In genomic region chr19:4115050-4115817, GRCh38 we compare ENCODE assay signal across 9 cellular contexts. TPM values are rescaled to one million over a fixed set of nuclear protein-coding genes. Genes with fewer than 3 reads are reported as not detected.
A peak's percentile ranks its signal among the peaks of the same experiment; 100 is the strongest.
DNase-seq lines count a peak whose midpoint lies in the region; ATAC-seq and TF ChIP-seq lines count a peak whose summit lies in the region.
"Had no signal": no experiment of that assay in that cellular context is flagged by ENCODE, and none has a peak within 500 bp of the region (broad histone marks: within the 10 kb centered on the region; RNA-seq: fewer than 3 reads in every experiment).

No MANE protein-coding gene starts in this region.

- peak; percentile 46 for DNase-seq in T-helper 22 cell (ENCODE audit: low read depth)
- DNase-seq in dorsolateral prefrontal cortex = peak; percentile 29 to 89 (median 78)
- DNase-seq in stimulated activated CD8-positive, alpha-beta memory T cell treated with anti-CD3 and anti-CD28 coated beads, Interleukin-2, amount 100 ng/mL, for 1 hour (ENCODE audit: low read depth in 2 of 2) = peak; percentile 34 to 43
- no peak for DNase-seq in NCI-H748 treated with DMSO at 0.1 percent for 48 hours (lab: John Stamatoyannopoulos, UW)
- no peak for DNase-seq in breast epithelium (ENCODE audit: low spot score in 2 of 2)
- no peak for DNase-seq in endothelial cell (ENCODE audit: low spot score)

- no peaks in the 10 kb centered on the region for H3K4me1 ChIP-seq in breast epithelium
- H3K4me1 ChIP-seq: parathyroid adenoma had no signal

- no peak overlapping the region for H3K4me3 Mint-ChIP-seq in endothelial cell (ENCODE audit: unreplicated experiment)

- H3K27me3 Mint-ChIP-seq in endothelial cell (ENCODE audit: unreplicated experiment) = peaks cover 10% of the 10 kb centered on the region

- no peak overlapping the region for H3K27ac Mint-ChIP-seq in endothelial cell (ENCODE audit: unreplicated experiment)

- H3K36me3 Mint-ChIP-seq in endothelial cell (ENCODE audit: low read depth, unreplicated experiment) = peaks cover 30% of the 10 kb centered on the region

- ATAC-seq in HG02759 (IDR thresholded peaks at IDR 0.05; ENCODE audit: unreplicated experiment) = peak; percentile 73

- H3K27me3 ChIP-seq in dorsolateral prefrontal cortex (no peaks in the 10 kb centered on the region), breast epithelium (no peaks in the 10 kb centered on the region)

- TF ChIP-seq CTCF in GM12872 (IDR thresholded peaks at IDR 0.05; ENCODE audit: insufficient read depth, low read depth, low read length) (peak; percentile 28; the same call in 2 of the 3 replicates), dorsolateral prefrontal cortex (IDR thresholded peaks at IDR 0.05 in 54 of 56, conservative IDR thresholded peaks at IDR 0.05 in 2 of 56; ENCODE audit: low read depth in 1 of 56, partially characterized antibody in 56 of 56) (no peak), breast epithelium (IDR thresholded peaks at IDR 0.05) (no peak), endothelial cell (IDR thresholded peaks at IDR 0.05; ENCODE audit: unreplicated experiment) (no peak)

- TF ChIP-seq POLR2A in breast epithelium (IDR thresholded peaks at IDR 0.05) = no peak

- H3K9me3 Mint-ChIP-seq in endothelial cell (ENCODE audit: unreplicated experiment) = no peaks in the 10 kb centered on the region

- H3K4me1 Mint-ChIP-seq in endothelial cell (ENCODE audit: unreplicated experiment) = no peaks in the 10 kb centered on the region

- intact Hi-C loops in dorsolateral prefrontal cortex (cut with DNase I) (no loop called here), breast epithelium (cut with DNase I; ENCODE audit: low total_unique reads) (no loop called here)

- H3K4me3 ChIP-seq in dorsolateral prefrontal cortex = peak overlapping the region in 19 of 59 donors; percentile 5 to 41 (median 23)
- no peak overlapping the region for H3K4me3 ChIP-seq in breast epithelium

- no peaks in the 10 kb centered on the region for H3K9me3 ChIP-seq in breast epithelium

- no peaks in the 10 kb centered on the region for H3K36me3 ChIP-seq in breast epithelium

- peak overlapping the region in 58 of 59 donors; percentile 45 to 96 (median 83) for H3K27ac ChIP-seq in dorsolateral prefrontal cortex
- no peak overlapping the region for H3K27ac ChIP-seq in breast epithelium
- H3K27ac ChIP-seq: parathyroid adenoma had no signal

RNA-seq across cellular contexts. Expression of gene MAP2K2, which starts 8.7 kb away (rescaled TPM):
- total RNA-seq in dorsolateral prefrontal cortex (100 to 1,000 TPM; 118 to 197 (median 143) TPM), breast epithelium (10 to 100 TPM; 50.8 to 72.8 (median 64.5) TPM), endothelial cell (ENCODE audit: unreplicated experiment) (153 TPM)

RNA-seq across cellular contexts. Expression of gene CREB3L3, which starts 38.2 kb away (rescaled TPM):
- total RNA-seq in dorsolateral prefrontal cortex = 1 to 10 TPM in 53 of 120 experiments, under 1 TPM in 63, not detected in 4; 0.21 to 3.2 (median 0.93) TPM
- total RNA-seq in breast epithelium = not detected
- total RNA-seq in endothelial cell (ENCODE audit: unreplicated experiment) = not detected

RNA-seq across cellular contexts. Expression of gene ZBTB7A, which starts 48.5 kb away (rescaled TPM):
- total RNA-seq in dorsolateral prefrontal cortex = 100 to 1,000 TPM in 60 of 120 experiments, 10 to 100 TPM in 60; 61.2 to 152 (median 99.8) TPM
- total RNA-seq in breast epithelium = 10 to 100 TPM; 29.0 to 38.7 (median 29.8) TPM
- total RNA-seq in endothelial cell (ENCODE audit: unreplicated experiment) = 14.5 TPM

Comparison
In these comparisons a context has a peak if more than half of its experiments do, and no peak if none do; other contexts are left out.
1. DNase-seq: peak in T-helper 22 cell (single experiment), dorsolateral prefrontal cortex (10 of 10) and stimulated activated CD8-positive, alpha-beta memory T cell treated with anti-CD3 and anti-CD28 coated beads, Interleukin-2, amount 100 ng/mL, for 1 hour (2 of 2); none in NCI-H748 treated with DMSO at 0.1 percent for 48 hours (single experiment), breast epithelium (0 of 2) and endothelial cell (single experiment).
2. H3K27ac ChIP-seq: peak in dorsolateral prefrontal cortex (58 of 59); none in breast epithelium (0 of 2).